8 cellular contexts compared by ENCODE assay signal in genomic region chr19:12792853-12793289, GRCh38. TPM values are rescaled to one million over a fixed set of nuclear protein-coding genes. Genes with fewer than 3 reads are reported as not detected.
DNase-seq lines count a peak whose midpoint lies in the region; ATAC-seq, FAIRE-seq and TF ChIP-seq lines count a peak whose summit lies in the region.

No MANE protein-coding gene starts in this region.

- no peaks in the 10 kb centered on the region for H3K27me3 Mint-ChIP-seq in IgD-negative memory B cell

- H3K4me1 ChIP-seq in K562 (replicated peaks in 1 of 2; ENCODE audit: control insufficient read depth in 2 of 2, insufficient read depth in 2 of 2, low read length in 2 of 2): peaks cover 39 to 75% of the 10 kb centered on the region in 2 experiments
- peaks cover 25% of the 10 kb centered on the region for H3K4me1 ChIP-seq in mesodermal cell (ENCODE audit: control insufficient read depth, insufficient read depth, low read length, poor library complexity, severe bottlenecking)

- H3K27ac ChIP-seq in 22Rv1 (peak overlapping the region; percentile 98), K562 (ENCODE audit: extremely low read depth, low read depth, low read length) (peak overlapping the region; percentile 89), mesodermal cell (ENCODE audit: low read depth, low read length, severe bottlenecking) (peak overlapping the region; percentile 84)

- H3K9me3 ChIP-seq in K562 (replicated peaks; ENCODE audit: control insufficient read depth, insufficient read depth, low read depth, low read length): no peaks in the 10 kb centered on the region
- no peaks in the 10 kb centered on the region for H3K9me3 ChIP-seq in mesodermal cell (ENCODE audit: control insufficient read depth, low read length)

- intact Hi-C loops in K562 (cut with micrococcal nuclease): loop anchor here (10.0 kb wide), 1 partner anchor 228 kb away; no protein-coding TSS in a partner anchor

- peak in 1 of 4 experiments; percentile 19 for DNase-seq in K562 (ENCODE audit: extremely low read depth in 1 of 4, low spot score in 3 of 4)
- no peak for DNase-seq in LoVo (ENCODE audit: low spot score)
- no peak for DNase-seq in effector CD4-positive, alpha-beta T cell
- DNase-seq in NCI-H446 treated with DMSO at 0.1 percent for 48 hours (lab: John Stamatoyannopoulos, UW): no peak

- H3K36me3 Mint-ChIP-seq in IgD-negative memory B cell: peaks cover 1% of the 10 kb centered on the region

- TF ChIP-seq RAD21 in K562 (CRISPR knock-in tag; conservative IDR thresholded peaks at IDR 0.05 in 1 of 2, IDR thresholded peaks at IDR 0.05 in 1 of 2): no peak

- peak overlapping the region; percentile 96 for H3K4me2 ChIP-seq in K562 (ENCODE audit: insufficient read depth, low read length)

- H3K4me3 Mint-ChIP-seq in IgD-negative memory B cell: peak overlapping the region; percentile 92 to 99 (median 95)

- peaks cover 13% of the 10 kb centered on the region; the same call in 1 of the 2 replicates for H4K20me1 ChIP-seq in K562 (replicated peaks; ENCODE audit: control insufficient read depth, insufficient read depth, low read length)

- no peak for FAIRE-seq in K562 (lab: Jason Lieb, UNC)

- BruUV-seq in K562 (replicated peaks; lab: Mats Ljungman, UMichigan): no TSS peak

- peaks cover 36% of the 10 kb centered on the region for H3K79me2 ChIP-seq in K562 (ENCODE audit: control insufficient read depth, insufficient read depth, low read length)

- in situ Hi-C loops in K562 (cut with MboI): no loop called here

- H2AFZ ChIP-seq in K562 (ENCODE audit: low read depth, low read length): 0 out of 2 replicates have a peak overlapping the region, but pooled peaks have one; percentile 14

- peak overlapping the region in 2 of 3 donors; percentile 99 to 100 for H3K27ac Mint-ChIP-seq in IgD-negative memory B cell

- 0% methylated on average over 14 of the region's 22 CpGs for WGBS in K562 (ENCODE audit: insufficient coverage, low coverage, missing lambda C conversion rate)
- WGBS in mesodermal cell (ENCODE audit: insufficient coverage in 2 of 2), 2 experiments: 0 to 5% methylated on average over 5 to 16 of the region's 22 CpGs

- H3K4me1 Mint-ChIP-seq in IgD-negative memory B cell: peaks cover 19 to 30% (median 27%) of the 10 kb centered on the region in 3 donors

- TF ChIP-seq EP300 in K562 (IDR thresholded peaks at IDR 0.05; ENCODE audit: low read length): no peak

- peaks cover 0 to 2% (median 0%) of the 10 kb centered on the region in 3 donors for H3K9me3 Mint-ChIP-seq in IgD-negative memory B cell

- H3K36me3 ChIP-seq in K562 (ENCODE audit: control insufficient read depth, insufficient read depth, low read length): peaks cover 8% of the 10 kb centered on the region; the same call in 2 of the 3 replicates
- peaks cover 4% of the 10 kb centered on the region for H3K36me3 ChIP-seq in mesodermal cell (ENCODE audit: control insufficient read depth, insufficient read depth, low read length)

- CTCF ChIA-PET in K562 (lab: Yijun Ruan, JAX; ENCODE audit: low intra/inter-chr PET ratio): interaction anchor here (0.7 kb wide), 1 partner anchor 103 kb away, joined by 3 read pairs; no protein-coding TSS in a partner anchor

- no peak for ATAC-seq in K562
- ATAC-seq in GM18870 (IDR thresholded peaks at IDR 0.05; ENCODE audit: unreplicated experiment): no peak

- H3K9me1 ChIP-seq in K562 (ENCODE audit: control insufficient read depth, insufficient read depth, low read length): no peaks in the 10 kb centered on the region

- POLR2A ChIA-PET in K562 (lab: Yijun Ruan, JAX): interaction anchor here (0.6 to 3.6 kb wide), 29 partner anchors 10 to 1426 kb away, joined by 3 to 44 read pairs (median 5); partner anchors contain the start of genes BEST2, DHPS, MAN2B1 and RNASEH2A

- peak overlapping the region; percentile 89 to 97 for H3K9ac ChIP-seq in K562 (ENCODE audit: insufficient read depth in 1 of 2, low read depth in 2 of 2, low read length in 2 of 2)

- TF ChIP-seq POLR2A in K562 (conservative IDR thresholded peaks at IDR 0.05): 0 out of 2 replicates have a peak, but pooled peaks have one; percentile 2

- H3K27me3 ChIP-seq in K562 (ENCODE audit: control insufficient read depth in 2 of 2, insufficient read depth in 2 of 2, low read length in 2 of 2): no peaks in the 10 kb centered on the region

- TF ChIP-seq CTCF in 22Rv1 (IDR thresholded peaks at IDR 0.05): no peak
- no peak for TF ChIP-seq CTCF in K562 (IDR thresholded peaks at IDR 0.05 in 2 of 3, conservative IDR thresholded peaks at IDR 0.05 in 1 of 3; ENCODE audit: insufficient read depth in 2 of 3, low read depth in 1 of 3, low read length in 3 of 3)

- H3K4me3 ChIP-seq in K562: peak overlapping the region; percentile 83
- peak overlapping the region; percentile 78 for H3K4me3 ChIP-seq in mesodermal cell (ENCODE audit: extremely low read depth, insufficient read depth, low read length, poor library complexity, severe bottlenecking)

RNA-seq across cellular contexts. Expression of gene JUNB, which starts 1.6 kb away (rescaled TPM):
- 955 TPM for polyA plus RNA-seq in IgD-negative memory B cell
- 8.5 and 33.0 TPM in 2 replicates for total RNA-seq in K562 (2011; cell fraction: chromatin; rRNA removed; ENCODE audit: low replicate concordance)
- total RNA-seq in K562 (2011; cell fraction: nucleolus; rRNA removed): 64.4 and 66.6 TPM in 2 replicates
- total RNA-seq in K562 (2011; cell fraction: nucleoplasm; rRNA removed): 24.6 and 29.1 TPM in 2 replicates
- 74.7 and 94.7 TPM in 2 replicates for total RNA-seq in K562 (2014; rRNA removed)
- total RNA-seq in K562 (2014; rRNA removed; fragmentation: Illumina TruSeq; extraction: Trizol): 1.7 and 1.9 TPM in 2 replicates
- total RNA-seq in K562 (2015; rRNA removed; fragmentation: Illumina TruSeq; extraction: Trizol): 13.1 and 15.6 TPM in 2 replicates
- 61.7 and 73.9 TPM in 2 replicates for total RNA-seq in K562 (2021)
- polyA plus RNA-seq in K562 (2011; rRNA removed): 15.9 and 19.8 TPM in 2 replicates
- 26.0 and 124 TPM in 2 replicates for polyA plus RNA-seq in K562 (2011; cell fraction: cytosol; rRNA removed)
- 37.6 and 107 TPM in 2 replicates for polyA plus RNA-seq in K562 (2011; cell fraction: nucleus; rRNA removed)
- polyA plus RNA-seq in K562 (2012): 33.9 and 59.6 TPM in 2 replicates
- polyA plus RNA-seq in K562 (2014; fragmentation: Illumina TruSeq; extraction: Trizol): 4.4 and 19.9 TPM in 2 replicates
- under 1 TPM; 0.23 to 0.56 TPM for polyA plus RNA-seq in K562 (2014; fragmentation: Nextera tagmentation; extraction: Ambion mirVana)
- 88.1 and 89.6 TPM in 2 replicates for polyA plus RNA-seq in K562 (2014; rRNA removed)
- 2.7 and 3.9 TPM in 2 replicates for polyA minus RNA-seq in K562 (2011; rRNA and poly(A)+ RNA removed)
- polyA minus RNA-seq in K562 (2011; cell fraction: cytosol; rRNA and poly(A)+ RNA removed): 23.1 and 26.1 TPM in 2 replicates
- 31.7 and 39.2 TPM in 2 replicates for polyA minus RNA-seq in K562 (2011; cell fraction: nucleus; rRNA and poly(A)+ RNA removed)
- 45.4 TPM for polyA plus RNA-seq in mesodermal cell (2013, experiment 1 of 2)
- polyA plus RNA-seq in mesodermal cell (2013, experiment 2 of 2): 29.8 TPM

RNA-seq across cellular contexts. Expression of gene PRDX2, which starts 8.7 kb away (rescaled TPM):
- polyA plus RNA-seq in IgD-negative memory B cell: 195 TPM
- total RNA-seq in K562 (2011; cell fraction: chromatin; rRNA removed; ENCODE audit: low replicate concordance): 60.0 and 151 TPM in 2 replicates
- 145 and 159 TPM in 2 replicates for total RNA-seq in K562 (2011; cell fraction: nucleolus; rRNA removed)
- 97.9 and 99.4 TPM in 2 replicates for total RNA-seq in K562 (2011; cell fraction: nucleoplasm; rRNA removed)
- 416 and 546 TPM in 2 replicates for total RNA-seq in K562 (2014; rRNA removed)
- total RNA-seq in K562 (2014; rRNA removed; fragmentation: Illumina TruSeq; extraction: Trizol): 152 and 249 TPM in 2 replicates
- total RNA-seq in K562 (2015; rRNA removed; fragmentation: Illumina TruSeq; extraction: Trizol): 343 and 347 TPM in 2 replicates
- total RNA-seq in K562 (2021): 415 and 416 TPM in 2 replicates
- polyA plus RNA-seq in K562 (2011; rRNA removed): 206 and 256 TPM in 2 replicates
- 525 and 683 TPM in 2 replicates for polyA plus RNA-seq in K562 (2011; cell fraction: cytosol; rRNA removed)
- 194 and 225 TPM in 2 replicates for polyA plus RNA-seq in K562 (2011; cell fraction: nucleus; rRNA removed)
- 497 and 514 TPM in 2 replicates for polyA plus RNA-seq in K562 (2012)
- 650 and 698 TPM in 2 replicates for polyA plus RNA-seq in K562 (2014; fragmentation: Illumina TruSeq; extraction: Trizol)
- 1,000 to 10,000 TPM in 1 of 2 experiments, 100 to 1,000 TPM in 1; 938 to 1,183 TPM for polyA plus RNA-seq in K562 (2014; fragmentation: Nextera tagmentation; extraction: Ambion mirVana)
- 280 and 401 TPM in 2 replicates for polyA plus RNA-seq in K562 (2014; rRNA removed)
- 113 and 153 TPM in 2 replicates for polyA minus RNA-seq in K562 (2011; rRNA and poly(A)+ RNA removed)
- 241 TPM in 2 replicates for polyA minus RNA-seq in K562 (2011; cell fraction: cytosol; rRNA and poly(A)+ RNA removed)
- polyA minus RNA-seq in K562 (2011; cell fraction: nucleus; rRNA and poly(A)+ RNA removed): 31.6 and 53.0 TPM in 2 replicates
- polyA plus RNA-seq in mesodermal cell (2013, experiment 1 of 2): 265 TPM
- polyA plus RNA-seq in mesodermal cell (2013, experiment 2 of 2): 218 TPM

RNA-seq across cellular contexts. Expression of gene THSD8, which starts 9.0 kb away (rescaled TPM):
- polyA plus RNA-seq in IgD-negative memory B cell (6.4 TPM), K562 (2011; rRNA removed) (11.9 and 13.4 TPM in 2 replicates), K562 (2014; fragmentation: Illumina TruSeq; extraction: Trizol) (3.5 and 28.6 TPM in 2 replicates), K562 (2014; fragmentation: Nextera tagmentation; extraction: Ambion mirVana) (10 to 100 TPM; 13.2 to 19.9 TPM), K562 (2014; rRNA removed) (not detected in 2 replicates)
- not detected in 2 replicates for total RNA-seq in K562 (2011; cell fraction: chromatin; rRNA removed; ENCODE audit: low replicate concordance)
- not detected in 2 replicates for total RNA-seq in K562 (2011; cell fraction: nucleolus; rRNA removed)
- total RNA-seq in K562 (2011; cell fraction: nucleoplasm; rRNA removed): not detected in 2 replicates
- total RNA-seq in K562 (2014; rRNA removed) (0.37 TPM in 1 of 2 replicates, not detected in the other), K562 (2014; rRNA removed; fragmentation: Illumina TruSeq; extraction: Trizol) (16.2 and 27.6 TPM in 2 replicates), K562 (2015; rRNA removed; fragmentation: Illumina TruSeq; extraction: Trizol) (8.4 TPM in 1 of 2 replicates, not detected in the other), K562 (2021) (42.4 and 49.3 TPM in 2 replicates)
- polyA plus RNA-seq in K562 (2011; cell fraction: cytosol; rRNA removed): 4.1 TPM in 1 of 2 replicates, not detected in the other
- 3.7 and 3.9 TPM in 2 replicates for polyA plus RNA-seq in K562 (2011; cell fraction: nucleus; rRNA removed)
- polyA plus RNA-seq in K562 (2012): 43.9 and 89.6 TPM in 2 replicates
- 10.0 and 14.0 TPM in 2 replicates for polyA minus RNA-seq in K562 (2011; rRNA and poly(A)+ RNA removed)
- not detected in 2 replicates for polyA minus RNA-seq in K562 (2011; cell fraction: cytosol; rRNA and poly(A)+ RNA removed)
- not detected in 2 replicates for polyA minus RNA-seq in K562 (2011; cell fraction: nucleus; rRNA and poly(A)+ RNA removed)
- 10.8 TPM for polyA plus RNA-seq in mesodermal cell (2013, experiment 1 of 2)
- polyA plus RNA-seq in mesodermal cell (2013, experiment 2 of 2): 12.0 TPM

RNA-seq across cellular contexts. Expression of gene RNASEH2A, which starts 13.5 kb away (rescaled TPM):
- polyA plus RNA-seq in IgD-negative memory B cell (27.4 TPM), K562 (2011; rRNA removed) (60.7 and 62.8 TPM in 2 replicates), K562 (2014; fragmentation: Illumina TruSeq; extraction: Trizol) (46.9 and 74.6 TPM in 2 replicates), K562 (2014; fragmentation: Nextera tagmentation; extraction: Ambion mirVana) (10 to 100 TPM; 22.3 to 34.6 TPM), K562 (2014; rRNA removed) (78.0 and 107 TPM in 2 replicates)
- total RNA-seq in K562 (2011; cell fraction: chromatin; rRNA removed; ENCODE audit: low replicate concordance): 24.8 and 63.1 TPM in 2 replicates
- 48.6 and 51.0 TPM in 2 replicates for total RNA-seq in K562 (2011; cell fraction: nucleolus; rRNA removed)
- total RNA-seq in K562 (2011; cell fraction: nucleoplasm; rRNA removed): 42.1 and 45.2 TPM in 2 replicates
- total RNA-seq in K562 (2014; rRNA removed) (62.7 and 80.8 TPM in 2 replicates), K562 (2014; rRNA removed; fragmentation: Illumina TruSeq; extraction: Trizol) (36.7 TPM in 2 replicates), K562 (2015; rRNA removed; fragmentation: Illumina TruSeq; extraction: Trizol) (60.2 and 61.7 TPM in 2 replicates), K562 (2021) (53.9 and 64.1 TPM in 2 replicates)
- 109 and 127 TPM in 2 replicates for polyA plus RNA-seq in K562 (2011; cell fraction: cytosol; rRNA removed)
- 59.9 and 78.3 TPM in 2 replicates for polyA plus RNA-seq in K562 (2011; cell fraction: nucleus; rRNA removed)
- polyA plus RNA-seq in K562 (2012): 43.0 and 67.1 TPM in 2 replicates
- polyA minus RNA-seq in K562 (2011; rRNA and poly(A)+ RNA removed): 62.8 and 83.0 TPM in 2 replicates
- polyA minus RNA-seq in K562 (2011; cell fraction: cytosol; rRNA and poly(A)+ RNA removed): 47.4 and 60.5 TPM in 2 replicates
- 17.8 and 23.9 TPM in 2 replicates for polyA minus RNA-seq in K562 (2011; cell fraction: nucleus; rRNA and poly(A)+ RNA removed)
- 38.9 TPM for polyA plus RNA-seq in mesodermal cell (2013, experiment 1 of 2)
- polyA plus RNA-seq in mesodermal cell (2013, experiment 2 of 2): 30.3 TPM

RNA-seq across cellular contexts. Expression of gene HOOK2, which starts 17.5 kb away (rescaled TPM):
- polyA plus RNA-seq in IgD-negative memory B cell: 6.6 TPM
- total RNA-seq in K562 (2011; cell fraction: chromatin; rRNA removed; ENCODE audit: low replicate concordance): 72.7 and 90.1 TPM in 2 replicates
- 32.6 and 41.0 TPM in 2 replicates for total RNA-seq in K562 (2011; cell fraction: nucleolus; rRNA removed)
- 39.9 and 41.2 TPM in 2 replicates for total RNA-seq in K562 (2011; cell fraction: nucleoplasm; rRNA removed)
- 15.0 and 15.2 TPM in 2 replicates for total RNA-seq in K562 (2014; rRNA removed)
- total RNA-seq in K562 (2014; rRNA removed; fragmentation: Illumina TruSeq; extraction: Trizol): 6.3 and 8.8 TPM in 2 replicates
- total RNA-seq in K562 (2015; rRNA removed; fragmentation: Illumina TruSeq; extraction: Trizol): 6.6 and 8.7 TPM in 2 replicates
- total RNA-seq in K562 (2021): 13.1 and 17.0 TPM in 2 replicates
- polyA plus RNA-seq in K562 (2011; rRNA removed): 9.9 and 15.3 TPM in 2 replicates
- polyA plus RNA-seq in K562 (2011; cell fraction: cytosol; rRNA removed): 7.1 and 8.6 TPM in 2 replicates
- 62.2 and 67.4 TPM in 2 replicates for polyA plus RNA-seq in K562 (2011; cell fraction: nucleus; rRNA removed)
- polyA plus RNA-seq in K562 (2012): 14.8 and 27.9 TPM in 2 replicates
- polyA plus RNA-seq in K562 (2014; fragmentation: Illumina TruSeq; extraction: Trizol): 12.9 and 14.1 TPM in 2 replicates
- polyA plus RNA-seq in K562 (2014; fragmentation: Nextera tagmentation; extraction: Ambion mirVana): 1 to 10 TPM; 1.3 to 1.5 TPM
- polyA plus RNA-seq in K562 (2014; rRNA removed): 16.1 and 17.2 TPM in 2 replicates
- polyA minus RNA-seq in K562 (2011; rRNA and poly(A)+ RNA removed): 8.0 and 8.6 TPM in 2 replicates
- 1.9 and 3.3 TPM in 2 replicates for polyA minus RNA-seq in K562 (2011; cell fraction: cytosol; rRNA and poly(A)+ RNA removed)
- 16.7 and 17.0 TPM in 2 replicates for polyA minus RNA-seq in K562 (2011; cell fraction: nucleus; rRNA and poly(A)+ RNA removed)
- 28.7 TPM for polyA plus RNA-seq in mesodermal cell (2013, experiment 1 of 2)
- polyA plus RNA-seq in mesodermal cell (2013, experiment 2 of 2): 27.5 TPM
